In genomic region chr12:95230313-95230712, GRCh38 we compare ENCODE assay signal across 23 cellular contexts. TPM values are rescaled to one million over a fixed set of nuclear protein-coding genes. Genes with fewer than 3 reads are reported as not detected.
DNase-seq lines count a peak whose midpoint lies in the region; ATAC-seq, FAIRE-seq and TF ChIP-seq lines count a peak whose summit lies in the region.
"Had no signal": no experiment of that assay in that cellular context is flagged by ENCODE, and none has a peak within 500 bp of the region (broad histone marks: within the 10 kb centered on the region; RNA-seq: fewer than 3 reads in every experiment).

No MANE protein-coding gene starts in this region.

- H3K4me1 Mint-ChIP-seq in MCF 10A (ENCODE audit: insufficient read depth, unreplicated experiment): peaks cover 17% of the 10 kb centered on the region
- H3K4me1 Mint-ChIP-seq in activated CD4-positive, alpha-beta memory T cell treated with anti-CD3 and anti-CD28 coated beads for 36 hours (ENCODE audit: low read depth): peaks cover 18% of the 10 kb centered on the region

- POLR2A ChIA-PET in MCF 10A (lab: Yijun Ruan, JAX): interaction anchor here (0.6 to 21.4 kb wide), 5 partner anchors 11 to 392 kb away, joined by 3 to 1056 read pairs (median 6); partner anchors contain the start of genes FGD6, METAP2 and VEZT
- POLR2A ChIA-PET in GM12878 (lab: Charles Lee): interaction anchor here (1.5 kb wide), 1 partner anchor 13 kb away, joined by 4 read pairs; no protein-coding TSS in a partner anchor
- POLR2A ChIA-PET in activated CD4-positive, alpha-beta memory T cell treated with anti-CD3 and anti-CD28 coated beads for 36 hours (lab: Charles Lee): no interaction called here

- in situ Hi-C loops in GM12878 (cut with MboI): no loop called here

- no peak overlapping the region for H3K27ac ChIP-seq in breast epithelium
- H3K27ac ChIP-seq in GM12878 (ENCODE audit: control insufficient read depth, insufficient read depth): no peak overlapping the region
- H3K27ac ChIP-seq in right lobe of liver: no peak overlapping the region
- peak overlapping the region; percentile 10 for H3K27ac ChIP-seq in urinary bladder (ENCODE audit: low read depth)
- H3K27ac ChIP-seq: BLaER1 treated with 17β-estradiol and CSF1 and Interleukin-3, amounts not matched to agents 10 nM and 100 nM; HL-60 had no signal

- peak overlapping the region; percentile 55 for H3K27ac Mint-ChIP-seq in MCF 10A (ENCODE audit: low read depth, unreplicated experiment)
- H3K27ac Mint-ChIP-seq in activated CD4-positive, alpha-beta memory T cell treated with anti-CD3 and anti-CD28 coated beads for 36 hours: no peak overlapping the region

- no peak for TF ChIP-seq EP300 in GM12878 (IDR thresholded peaks at IDR 0.05; ENCODE audit: borderline replicate concordance in 1 of 2, control insufficient read depth in 1 of 2, low read depth in 2 of 2, low read length in 2 of 2)

- TF ChIP-seq POLR2A in breast epithelium (IDR thresholded peaks at IDR 0.05): no peak
- TF ChIP-seq POLR2A in GM12878 (IDR thresholded peaks at IDR 0.05; ENCODE audit: low read depth, low read length): no peak
- no peak for TF ChIP-seq POLR2A in right lobe of liver (IDR thresholded peaks at IDR 0.05)

- no peak overlapping the region for H3K4me3 Mint-ChIP-seq in MCF 10A (ENCODE audit: unreplicated experiment)
- no peak overlapping the region for H3K4me3 Mint-ChIP-seq in activated CD4-positive, alpha-beta memory T cell treated with anti-CD3 and anti-CD28 coated beads for 36 hours

- CTCF ChIA-PET in MCF 10A (lab: Yijun Ruan, JAX): interaction anchor here (0.6 to 2.0 kb wide), 5 partner anchors 8 to 618 kb away, joined by 3 to 17 read pairs (median 3); partner anchors contain the start of gene VEZT
- CTCF ChIA-PET in GM12878 (lab: Yijun Ruan, JAX): interaction anchor here (0.9 kb wide), 1 partner anchor 302 kb away, joined by 4 read pairs; no protein-coding TSS in a partner anchor
- CTCF ChIA-PET in activated CD4-positive, alpha-beta memory T cell treated with anti-CD3 and anti-CD28 coated beads for 36 hours (lab: Charles Lee): no interaction called here

- peak; percentile 36; the same call in 1 of the 3 replicates for ATAC-seq in GM12878
- peak in 3 of 4 donors; percentile 42 to 56 (median 52) for ATAC-seq in right lobe of liver
- ATAC-seq in GM19023 (IDR thresholded peaks at IDR 0.05; ENCODE audit: unreplicated experiment): no peak

- TF ChIP-seq CTCF in MCF 10A (IDR thresholded peaks at IDR 0.05; ENCODE audit: unreplicated experiment) (no peak), breast epithelium (IDR thresholded peaks at IDR 0.05) (no peak), GM12878 (IDR thresholded peaks at IDR 0.05 in 2 of 3, conservative IDR thresholded peaks at IDR 0.05 in 1 of 3; ENCODE audit: control insufficient read depth in 2 of 3, extremely low read depth in 1 of 3, insufficient read depth in 1 of 3, low read depth in 3 of 3, low read length in 3 of 3) (no peak), right lobe of liver (IDR thresholded peaks at IDR 0.05) (no peak)

- no peak overlapping the region for H3K9ac ChIP-seq in GM12878 (ENCODE audit: control insufficient read depth, insufficient read depth, low read length)
- H3K9ac ChIP-seq: BLaER1 treated with 17β-estradiol and CSF1 and Interleukin-3, amounts not matched to agents 10 nM and 100 nM had no signal

- peaks cover 28% of the 10 kb centered on the region for H3K36me3 Mint-ChIP-seq in MCF 10A (ENCODE audit: insufficient read depth, unreplicated experiment)
- peaks cover 3% of the 10 kb centered on the region for H3K36me3 Mint-ChIP-seq in activated CD4-positive, alpha-beta memory T cell treated with anti-CD3 and anti-CD28 coated beads for 36 hours

- no peak for DNase-seq in MCF 10A (ENCODE audit: unreplicated experiment)
- no peak for DNase-seq in breast epithelium (ENCODE audit: low spot score in 2 of 2)
- no peak for DNase-seq in GM12878 (ENCODE audit: low read depth, low spot score)
- DNase-seq in right lobe of liver: no peak
- no peak for DNase-seq in activated CD4-positive, alpha-beta memory T cell treated with anti-CD3 and anti-CD28 coated beads for 36 hours
- DNase-seq in NCI-H2227 treated with DMSO at 0.1 percent for 48 hours (lab: John Stamatoyannopoulos, UW): no peak
- DNase-seq: 8988T; CD8-positive, alpha-beta memory T cell; DND-41; KBM-7; NCI-H1092; NCI-H146; NCI-H2081; NCI-H524 had no signal

- no peaks in the 10 kb centered on the region for H3K9me3 ChIP-seq in breast epithelium
- no peaks in the 10 kb centered on the region for H3K9me3 ChIP-seq in GM12878 (replicated peaks; ENCODE audit: control insufficient read depth, insufficient read depth, low read length)
- H3K9me3 ChIP-seq in right lobe of liver: no peaks in the 10 kb centered on the region
- H3K9me3 ChIP-seq: HAP-1 had no signal

- no peaks in the 10 kb centered on the region for H3K4me1 ChIP-seq in breast epithelium
- H3K4me1 ChIP-seq in GM12878 (ENCODE audit: control insufficient read depth, insufficient read depth, low read length): no peaks in the 10 kb centered on the region
- peaks cover 0 to 9% (median 0%) of the 10 kb centered on the region in 4 donors for H3K4me1 ChIP-seq in right lobe of liver
- no peaks in the 10 kb centered on the region for H3K4me1 ChIP-seq in urinary bladder (ENCODE audit: insufficient read depth)

- TF ChIP-seq RAD21 in GM12878 (IDR thresholded peaks at IDR 0.05; ENCODE audit: insufficient read depth, low read depth, low read length): no peak

- no peak overlapping the region for H2AFZ ChIP-seq in GM12878 (ENCODE audit: control insufficient read depth, low read depth, low read length)

- no peaks in the 10 kb centered on the region for H3K27me3 ChIP-seq in breast epithelium
- H3K27me3 ChIP-seq in GM12878 (replicated peaks in 1 of 2; ENCODE audit: control insufficient read depth in 2 of 2, insufficient read depth in 2 of 2, low read length in 1 of 2): no peaks in the 10 kb centered on the region
- no peaks in the 10 kb centered on the region for H3K27me3 ChIP-seq in right lobe of liver
- H3K27me3 ChIP-seq: BLaER1 treated with 17β-estradiol and CSF1 and Interleukin-3, amounts not matched to agents 10 nM and 100 nM had no signal

- H3K9me3 Mint-ChIP-seq in MCF 10A (ENCODE audit: unreplicated experiment): no peaks in the 10 kb centered on the region
- H3K9me3 Mint-ChIP-seq in activated CD4-positive, alpha-beta memory T cell treated with anti-CD3 and anti-CD28 coated beads for 36 hours: no peaks in the 10 kb centered on the region
- H3K9me3 Mint-ChIP-seq: CD8-positive, alpha-beta memory T cell had no signal

- H3K4me3 ChIP-seq in breast epithelium (no peak overlapping the region), GM12878 (no peak overlapping the region), right lobe of liver (no peak overlapping the region), urinary bladder (ENCODE audit: low read depth, low read length) (no peak overlapping the region)
- H3K4me3 ChIP-seq: BLaER1 treated with 17β-estradiol and CSF1 and Interleukin-3, amounts not matched to agents 10 nM and 100 nM; HAP-1 had no signal

- no TSS peak for BruUV-seq in MCF 10A (replicated peaks; lab: Mats Ljungman, UMichigan)
- BruUV-seq in GM12878 (replicated peaks; lab: Mats Ljungman, UMichigan): no TSS peak

- RAD21 ChIA-PET in GM12878 (lab: Charles Lee; ENCODE audit: unreplicated experiment): interaction anchor here (1.2 kb wide), 1 partner anchor 30 kb away, joined by 3 read pairs; no protein-coding TSS in a partner anchor

- no peaks in the 10 kb centered on the region for H3K27me3 Mint-ChIP-seq in MCF 10A (ENCODE audit: insufficient read depth, unreplicated experiment)
- H3K27me3 Mint-ChIP-seq in activated CD4-positive, alpha-beta memory T cell treated with anti-CD3 and anti-CD28 coated beads for 36 hours: no peaks in the 10 kb centered on the region
- H3K27me3 Mint-ChIP-seq: CD8-positive, alpha-beta memory T cell had no signal

- SMC1A ChIA-PET in GM12878 (lab: Charles Lee; ENCODE audit: uncharacterized antibody, unreplicated experiment): interaction anchor here (0.9 to 2.2 kb wide), 2 partner anchors 8 to 244 kb away, joined by 4 to 8 read pairs; partner anchors contain the start of gene METAP2

- FAIRE-seq in GM12878 (lab: Jason Lieb, UNC): no peak
- FAIRE-seq: D721Med, G401.6, GM12891, HTR-8/SVneo had no signal

- H3K79me2 ChIP-seq in GM12878 (ENCODE audit: control insufficient read depth, insufficient read depth, low read length): peaks cover 67% of the 10 kb centered on the region

- intact Hi-C loops in MCF 10A (cut with micrococcal nuclease) (no loop called here), breast epithelium (cut with DNase I; ENCODE audit: low total_unique reads) (no loop called here), GM12878 (cut with micrococcal nuclease; ENCODE audit: unreplicated experiment) (no loop called here), right lobe of liver (cut with DNase I) (no loop called here)
- intact Hi-C loops in activated CD4-positive, alpha-beta memory T cell treated with anti-CD3 and anti-CD28 coated beads for 36 hours (cut with micrococcal nuclease): no loop called here

- no peaks in the 10 kb centered on the region for H4K20me1 ChIP-seq in GM12878 (ENCODE audit: control insufficient read depth, insufficient read depth)

- H3K36me3 ChIP-seq in breast epithelium: no peaks in the 10 kb centered on the region
- peaks cover 0 to 2% of the 10 kb centered on the region in 2 experiments; a peak in 1 of 4 replicates for H3K36me3 ChIP-seq in GM12878 (ENCODE audit: control insufficient read depth in 2 of 2, insufficient read depth in 2 of 2, low read length in 1 of 2)
- H3K36me3 ChIP-seq in right lobe of liver: no peaks in the 10 kb centered on the region
- H3K36me3 ChIP-seq in urinary bladder (ENCODE audit: insufficient read depth): no peaks in the 10 kb centered on the region

- no peak overlapping the region for H3K4me2 ChIP-seq in GM12878 (ENCODE audit: control insufficient read depth, insufficient read depth)
- H3K4me2 ChIP-seq: BLaER1 treated with 17β-estradiol and CSF1 and Interleukin-3, amounts not matched to agents 10 nM and 100 nM had no signal

RNA-seq across cellular contexts. Expression of gene VEZT, which starts 12.7 kb away (rescaled TPM):
- 88.1 and 107 TPM in 2 replicates for total RNA-seq in MCF 10A (2022)
- total RNA-seq in breast epithelium: 100 to 1,000 TPM in 1 of 3 donors, 10 to 100 TPM in 2; 72.8 to 126 (median 73.8) TPM
- total RNA-seq in GM12878 (2013; cell fraction: nucleolus; rRNA removed): 290 and 298 TPM in 2 replicates
- 66.9 and 76.1 TPM in 2 replicates for total RNA-seq in GM12878 (2014; rRNA removed)
- total RNA-seq in GM12878 (2014; rRNA removed; fragmentation: Illumina TruSeq; extraction: Trizol): 88.4 and 93.8 TPM in 2 replicates
- 61.3 and 65.4 TPM in 2 replicates for total RNA-seq in GM12878 (2021)
- polyA plus RNA-seq in GM12878 (2011; ENCODE audit: low read depth): 24.2 TPM
- polyA plus RNA-seq in GM12878 (2011; rRNA removed): 134 and 148 TPM in 2 replicates
- 49.8 and 63.4 TPM in 2 replicates for polyA plus RNA-seq in GM12878 (2011; cell fraction: cytosol; rRNA removed)
- polyA plus RNA-seq in GM12878 (2011; cell fraction: nucleus; rRNA removed): 52.1 and 59.0 TPM in 2 replicates
- polyA plus RNA-seq in GM12878 (2012): 33.9 and 41.9 TPM in 2 replicates
- 100 and 126 TPM in 2 replicates for polyA plus RNA-seq in GM12878 (2014; fragmentation: Illumina TruSeq; extraction: Trizol)
- polyA plus RNA-seq in GM12878 (2014; fragmentation: Nextera tagmentation; extraction: Ambion mirVana): 10 to 100 TPM; 32.8 to 35.6 TPM
- 49.7 and 67.3 TPM in 2 replicates for polyA plus RNA-seq in GM12878 (2014; rRNA removed)
- 10 to 100 TPM; 49.1 to 49.4 TPM for polyA plus RNA-seq in GM12878 (2016; fragmentation: Nextera tagmentation; extraction: Ambion mirVana)
- 82.9 and 124 TPM in 2 replicates for polyA minus RNA-seq in GM12878 (2011; rRNA and poly(A)+ RNA removed)
- polyA minus RNA-seq in GM12878 (2011; cell fraction: cytosol; rRNA and poly(A)+ RNA removed): 20.4 and 35.5 TPM in 2 replicates
- 47.4 and 67.4 TPM in 2 replicates for polyA minus RNA-seq in GM12878 (2011; cell fraction: nucleus; rRNA and poly(A)+ RNA removed)
- 10 to 100 TPM; 23.5 to 34.2 (median 28.9) TPM for total RNA-seq in right lobe of liver
- total RNA-seq in urinary bladder: 153 TPM
- 39.0 TPM for polyA plus RNA-seq in urinary bladder
- 10 to 100 TPM; 50.7 to 54.4 TPM for total RNA-seq in activated CD4-positive, alpha-beta memory T cell treated with anti-CD3 and anti-CD28 coated beads for 36 hours

RNA-seq across cellular contexts. Expression of gene FGD6, which starts 13.0 kb away (rescaled TPM):
- total RNA-seq in MCF 10A (2022): 17.2 and 25.1 TPM in 2 replicates
- 10 to 100 TPM in 2 of 3 donors, 1 to 10 TPM in 1; 5.6 to 28.0 (median 13.1) TPM for total RNA-seq in breast epithelium
- 6.2 and 7.0 TPM in 2 replicates for total RNA-seq in GM12878 (2013; cell fraction: nucleolus; rRNA removed)
- total RNA-seq in GM12878 (2014; rRNA removed): 8.5 and 9.3 TPM in 2 replicates
- 12.3 and 12.8 TPM in 2 replicates for total RNA-seq in GM12878 (2014; rRNA removed; fragmentation: Illumina TruSeq; extraction: Trizol)
- total RNA-seq in GM12878 (2021): 11.6 and 15.5 TPM in 2 replicates
- 1.2 TPM for polyA plus RNA-seq in GM12878 (2011; ENCODE audit: low read depth)
- polyA plus RNA-seq in GM12878 (2011; rRNA removed): 2.8 and 3.4 TPM in 2 replicates
- polyA plus RNA-seq in GM12878 (2011; cell fraction: cytosol; rRNA removed): 1.2 and 1.3 TPM in 2 replicates
- polyA plus RNA-seq in GM12878 (2011; cell fraction: nucleus; rRNA removed): 1.8 and 2.4 TPM in 2 replicates
- 1.2 and 1.5 TPM in 2 replicates for polyA plus RNA-seq in GM12878 (2012)
- 9.3 and 11.5 TPM in 2 replicates for polyA plus RNA-seq in GM12878 (2014; fragmentation: Illumina TruSeq; extraction: Trizol)
- polyA plus RNA-seq in GM12878 (2014; fragmentation: Nextera tagmentation; extraction: Ambion mirVana): 1 to 10 TPM; 2.4 to 3.3 TPM
- polyA plus RNA-seq in GM12878 (2014; rRNA removed): 5.7 and 6.1 TPM in 2 replicates
- 1 to 10 TPM; 9.4 to 9.6 TPM for polyA plus RNA-seq in GM12878 (2016; fragmentation: Nextera tagmentation; extraction: Ambion mirVana)
- 3.5 and 4.2 TPM in 2 replicates for polyA minus RNA-seq in GM12878 (2011; rRNA and poly(A)+ RNA removed)
- polyA minus RNA-seq in GM12878 (2011; cell fraction: cytosol; rRNA and poly(A)+ RNA removed): 2.1 and 3.1 TPM in 2 replicates
- polyA minus RNA-seq in GM12878 (2011; cell fraction: nucleus; rRNA and poly(A)+ RNA removed): 2.9 and 4.3 TPM in 2 replicates
- 1 to 10 TPM; 3.5 to 7.8 (median 5.1) TPM for total RNA-seq in right lobe of liver
- total RNA-seq in urinary bladder: 20.4 TPM
- 3.7 TPM for polyA plus RNA-seq in urinary bladder
- 1 to 10 TPM in 1 of 2 experiments, under 1 TPM in 1; 0.78 to 1.1 TPM for total RNA-seq in activated CD4-positive, alpha-beta memory T cell treated with anti-CD3 and anti-CD28 coated beads for 36 hours
